In the genomic region with DNA sequence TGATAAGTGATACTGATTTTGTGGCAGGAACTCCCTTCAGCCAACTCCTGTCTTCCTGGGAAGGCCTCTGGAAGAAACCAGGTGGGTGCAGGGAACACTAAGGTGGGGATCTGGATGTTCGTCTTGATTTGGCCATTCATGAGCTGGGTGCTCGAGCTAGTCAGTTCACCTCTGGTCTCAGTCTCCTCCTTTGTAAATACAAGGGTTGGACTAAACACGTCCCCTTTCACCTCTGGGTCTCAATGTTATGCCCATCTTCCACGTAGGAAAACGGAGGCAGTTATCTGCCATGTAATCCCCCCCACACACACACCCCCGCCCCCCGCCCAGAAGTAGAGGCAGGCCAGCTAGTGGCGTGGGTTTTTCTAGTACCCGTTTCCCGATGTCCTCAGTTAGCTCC, we compare ENCODE assay signal across 17 cellular contexts. TPM values are rescaled to one million over a fixed set of nuclear protein-coding genes. Genes with fewer than 3 reads are reported as not detected.
DNase-seq lines count a peak whose midpoint lies in the region; ATAC-seq, FAIRE-seq and TF ChIP-seq lines count a peak whose summit lies in the region.
"Had no signal": no experiment of that assay in that cellular context is flagged by ENCODE, and none has a peak within 500 bp of the region (broad histone marks: within the 10 kb centered on the region; RNA-seq: fewer than 3 reads in every experiment).

No MANE protein-coding gene starts in this region.

- peak; percentile 32 for ATAC-seq in HepG2
- ATAC-seq in right lobe of liver: no peak
- ATAC-seq in HG02571 (IDR thresholded peaks at IDR 0.05; ENCODE audit: unreplicated experiment): no peak

- no peaks in the 10 kb centered on the region for H3K9me2 ChIP-seq in Loucy (replicated peaks; ENCODE audit: low read depth, low read length)

- 0% methylated on average over 3 of the region's 10 CpGs for WGBS in HepG2 (ENCODE audit: low lambda C conversion rate)
- WGBS in right lobe of liver (ENCODE audit: insufficient coverage, low coverage, low lambda C conversion rate, missing lambda C conversion rate): 69% methylated on average over 5 of the region's 10 CpGs
- 86 to 100% methylated on average over 1 to 8 of the region's 10 CpGs for WGBS in endodermal cell (ENCODE audit: insufficient coverage in 1 of 2, insufficient read length in 1 of 2), 2 experiments

- H3K36me3 Mint-ChIP-seq in endodermal cell (ENCODE audit: low read depth) (no peaks in the 10 kb centered on the region), type B pancreatic cell (no peaks in the 10 kb centered on the region), HFFc6 (ENCODE audit: low read depth) (no peaks in the 10 kb centered on the region), endothelial cell (ENCODE audit: low read depth, unreplicated experiment) (no peaks in the 10 kb centered on the region)

- H4K20me1 ChIP-seq in HepG2 (ENCODE audit: insufficient read depth, low read length) (no peaks in the 10 kb centered on the region), Loucy (ENCODE audit: insufficient read depth, low read length, poor library complexity, severe bottlenecking) (no peaks in the 10 kb centered on the region)
- H4K20me1 ChIP-seq: BLaER1 had no signal

- no peaks in the 10 kb centered on the region for H3F3A ChIP-seq in Loucy (ENCODE audit: low read depth)

- H3K79me2 ChIP-seq in HepG2 (ENCODE audit: insufficient read depth, low read length) (no peaks in the 10 kb centered on the region), Loucy (ENCODE audit: insufficient read depth, low read length) (no peaks in the 10 kb centered on the region)

- H3K9ac ChIP-seq in HepG2 (ENCODE audit: insufficient read depth, low read depth, low read length): peak overlapping the region; percentile 46
- H3K9ac ChIP-seq in Loucy (ENCODE audit: low read depth, low read length, poor library complexity, severe bottlenecking): no peak overlapping the region
- no peak overlapping the region for H3K9ac ChIP-seq in endodermal cell (ENCODE audit: extremely low read depth, low read length, poor library complexity, severe bottlenecking)

- H3K9me3 ChIP-seq in HepG2 (ENCODE audit: low read length) (no peaks in the 10 kb centered on the region), right lobe of liver (no peaks in the 10 kb centered on the region), Loucy (ENCODE audit: insufficient read depth, low read depth, low read length) (no peaks in the 10 kb centered on the region), endodermal cell (ENCODE audit: control insufficient read depth, low read length) (no peaks in the 10 kb centered on the region)
- H3K9me3 ChIP-seq: ascending aorta, BLaER1, esophagus muscularis mucosa, heart left ventricle had no signal

- no peak for TF ChIP-seq CTCF in HepG2 (CRISPR knock-in tag; IDR thresholded peaks at IDR 0.05)
- no peak for TF ChIP-seq CTCF in right lobe of liver (IDR thresholded peaks at IDR 0.05)
- TF ChIP-seq CTCF in Loucy (conservative IDR thresholded peaks at IDR 0.05; ENCODE audit: low read length): no peak
- no peak for TF ChIP-seq CTCF in endodermal cell (conservative IDR thresholded peaks at IDR 0.05)
- TF ChIP-seq CTCF in type B pancreatic cell (conservative IDR thresholded peaks at IDR 0.05): no peak
- no peak for TF ChIP-seq CTCF in HFFc6 (IDR thresholded peaks at IDR 0.05)
- no peak for TF ChIP-seq CTCF in endothelial cell (IDR thresholded peaks at IDR 0.05; ENCODE audit: unreplicated experiment)

- H3K27ac Mint-ChIP-seq in endodermal cell (no peak overlapping the region), type B pancreatic cell (peak overlapping the region; percentile 56), HFFc6 (no peak overlapping the region), endothelial cell (ENCODE audit: unreplicated experiment) (no peak overlapping the region)

- intact Hi-C loops in HepG2 (cut with micrococcal nuclease; ENCODE audit: unreplicated experiment): loop anchor here (5.0 to 10.0 kb wide), 2 partner anchors 211 to 281 kb away; no protein-coding TSS in a partner anchor
- intact Hi-C loops in right lobe of liver (cut with DNase I): no loop called here

- in situ Hi-C loops in HepG2 (cut with HindIII; ENCODE audit: extremely low pct_ligation_motif_present, low pct_unique_long_range_greater_than_20kb): loop anchor here (10.0 kb wide), 1 partner anchor 251 kb away; the partner anchor contains the start of gene CDKL5

- H3K27me3 ChIP-seq in HepG2 (ENCODE audit: control insufficient read depth in 1 of 2, insufficient read depth in 2 of 2, low read length in 2 of 2): no peaks in the 10 kb centered on the region
- H3K27me3 ChIP-seq in right lobe of liver: no peaks in the 10 kb centered on the region
- H3K27me3 ChIP-seq in Loucy (ENCODE audit: insufficient read depth, low read length, poor library complexity, severe bottlenecking): no peaks in the 10 kb centered on the region
- no peaks in the 10 kb centered on the region for H3K27me3 ChIP-seq in endodermal cell (ENCODE audit: control insufficient read depth, insufficient read depth, low read length, poor library complexity, severe bottlenecking)
- H3K27me3 ChIP-seq: ascending aorta had no signal

- H3K4me3 ChIP-seq in HepG2 (replicated peaks in 1 of 3; ENCODE audit: insufficient read depth in 1 of 3, low read depth in 2 of 3, low read length in 3 of 3) (peak overlapping the region; percentile 50 to 78 (median 72)), right lobe of liver (no peak overlapping the region), Loucy (ENCODE audit: low read length, poor library complexity, severe bottlenecking) (no peak overlapping the region), endodermal cell (ENCODE audit: low read length) (no peak overlapping the region)

- POLR2A ChIA-PET in HepG2 (lab: Yijun Ruan, JAX): interaction anchor here (0.8 kb wide), 1 partner anchor 45 kb away, joined by 4 read pairs; no protein-coding TSS in a partner anchor

- CTCF ChIA-PET in HepG2 (lab: Yijun Ruan, JAX; ENCODE audit: low intra/inter-chr PET ratio, low total read pairs): interaction anchor here (1.1 kb wide), 1 partner anchor 59 kb away, joined by 3 read pairs; no protein-coding TSS in a partner anchor

- H3K4me1 ChIP-seq in HepG2 (ENCODE audit: insufficient read depth, low read length): peaks cover 13% of the 10 kb centered on the region
- no peaks in the 10 kb centered on the region for H3K4me1 ChIP-seq in right lobe of liver
- H3K4me1 ChIP-seq in Loucy (ENCODE audit: insufficient read depth, low read length, poor library complexity, severe bottlenecking): no peaks in the 10 kb centered on the region
- H3K4me1 ChIP-seq in endodermal cell (ENCODE audit: control insufficient read depth, insufficient read depth, low read length): no peaks in the 10 kb centered on the region
- H3K4me1 ChIP-seq: ascending aorta, BLaER1, heart left ventricle had no signal

- TF ChIP-seq POLR2A in HepG2 (IDR thresholded peaks at IDR 0.05; ENCODE audit: insufficient read depth in 1 of 2, low read depth in 2 of 2, low read length in 2 of 2): no peak
- no peak for TF ChIP-seq POLR2A in right lobe of liver (IDR thresholded peaks at IDR 0.05)

- H3K27me3 Mint-ChIP-seq in endodermal cell (ENCODE audit: insufficient read depth): no peaks in the 10 kb centered on the region
- no peaks in the 10 kb centered on the region for H3K27me3 Mint-ChIP-seq in type B pancreatic cell
- H3K27me3 Mint-ChIP-seq in HFFc6 (ENCODE audit: insufficient read depth): peaks cover 6% of the 10 kb centered on the region
- H3K27me3 Mint-ChIP-seq in endothelial cell (ENCODE audit: unreplicated experiment): peaks cover 7% of the 10 kb centered on the region

- no TSS peak for BruUV-seq in HepG2 (replicated peaks; lab: Mats Ljungman, UMichigan)

- peak; percentile 40 for FAIRE-seq in HepG2 (lab: Jason Lieb, UNC)

- peak overlapping the region; percentile 62 for H3K4me3 Mint-ChIP-seq in endodermal cell
- H3K4me3 Mint-ChIP-seq in type B pancreatic cell: peak overlapping the region; percentile 73
- H3K4me3 Mint-ChIP-seq in HFFc6: no peak overlapping the region
- no peak overlapping the region for H3K4me3 Mint-ChIP-seq in endothelial cell (ENCODE audit: unreplicated experiment)

- H2AFZ ChIP-seq in HepG2 (ENCODE audit: low read length): no peak overlapping the region
- H2AFZ ChIP-seq in Loucy (ENCODE audit: low read length): no peak overlapping the region

- TF ChIP-seq EP300 in HepG2 (IDR thresholded peaks at IDR 0.05; ENCODE audit: low read depth in 2 of 2, low read length in 2 of 2) (no peak), HepG2 (CRISPR knock-in tag; IDR thresholded peaks at IDR 0.05; ENCODE audit: borderline replicate concordance) (no peak)

- H3K27ac ChIP-seq in HepG2 (ENCODE audit: extremely low read length, insufficient read depth, low read length) (no peak overlapping the region), right lobe of liver (no peak overlapping the region), endodermal cell (ENCODE audit: low read depth, low read length) (no peak overlapping the region)

- DNase-seq in HepG2 (ENCODE audit: low spot score) (no peak), right lobe of liver (no peak), endodermal cell (peak; percentile 47), type B pancreatic cell (ENCODE audit: extremely low spot score, unreplicated experiment) (no peak), HFFc6 (no peak), endothelial cell (ENCODE audit: low spot score) (no peak)
- DNase-seq: HCEC 1CT, midbrain, OCI-M1 had no signal

- H3K4me1 Mint-ChIP-seq in endodermal cell (peaks cover 3% of the 10 kb centered on the region), type B pancreatic cell (ENCODE audit: unreplicated experiment) (no peaks in the 10 kb centered on the region), HFFc6 (ENCODE audit: low read depth) (no peaks in the 10 kb centered on the region), endothelial cell (ENCODE audit: unreplicated experiment) (peaks cover 4% of the 10 kb centered on the region)

- TF ChIP-seq RAD21 in HepG2 (CRISPR knock-in tag; IDR thresholded peaks at IDR 0.05): no peak

- H3K4me2 ChIP-seq in HepG2 (ENCODE audit: low read depth, low read length): peak overlapping the region; percentile 88
- H3K4me2 ChIP-seq in Loucy (ENCODE audit: low read depth, low read length, poor library complexity, severe bottlenecking): peak overlapping the region; percentile 74

- H3K36me3 ChIP-seq in HepG2 (replicated peaks in 1 of 2; ENCODE audit: control insufficient read depth in 1 of 2, insufficient read depth in 2 of 2, low read length in 2 of 2) (no peaks in the 10 kb centered on the region), right lobe of liver (no peaks in the 10 kb centered on the region), Loucy (ENCODE audit: insufficient read depth, low read length) (no peaks in the 10 kb centered on the region), endodermal cell (ENCODE audit: control insufficient read depth, insufficient read depth, low read length) (no peaks in the 10 kb centered on the region)
- H3K36me3 ChIP-seq: ascending aorta, BLaER1, esophagus muscularis mucosa, heart left ventricle had no signal

- peaks cover 43% of the 10 kb centered on the region for H3K9me3 Mint-ChIP-seq in endodermal cell
- no peaks in the 10 kb centered on the region for H3K9me3 Mint-ChIP-seq in type B pancreatic cell
- H3K9me3 Mint-ChIP-seq in HFFc6: no peaks in the 10 kb centered on the region
- no peaks in the 10 kb centered on the region for H3K9me3 Mint-ChIP-seq in endothelial cell (ENCODE audit: unreplicated experiment)

RNA-seq across cellular contexts. Expression of gene RS1, which starts 4.1 kb away (rescaled TPM):
- total RNA-seq in HepG2 (2016; rRNA removed; fragmentation: Illumina TruSeq; extraction: Trizol) (not detected in 2 replicates), right lobe of liver (not detected), endodermal cell (not detected), type B pancreatic cell (ENCODE audit: low replicate concordance) (0.14 TPM in 1 of 2 replicates, not detected in the other), endothelial cell (ENCODE audit: unreplicated experiment) (not detected)
- not detected in 2 replicates for total RNA-seq in HepG2 (2016; cell fraction: cytosol; rRNA removed; fragmentation: Illumina TruSeq; extraction: Trizol; ENCODE audit: low read depth)
- not detected in 2 replicates for total RNA-seq in HepG2 (2016; cell fraction: insoluble cytoplasmic fraction; rRNA removed; fragmentation: Illumina TruSeq; extraction: Trizol)
- not detected in 2 replicates for total RNA-seq in HepG2 (2016; cell fraction: membrane; rRNA removed; fragmentation: Illumina TruSeq; extraction: Trizol)
- total RNA-seq in HepG2 (2016; cell fraction: nucleus; rRNA removed; fragmentation: Illumina TruSeq; extraction: Trizol): not detected in 2 replicates
- polyA plus RNA-seq in HepG2 (2011; rRNA removed): not detected in 2 replicates
- polyA plus RNA-seq in HepG2 (2011; cell fraction: cytosol; rRNA removed): not detected in 2 replicates
- polyA plus RNA-seq in HepG2 (2011; cell fraction: nucleus; rRNA removed): not detected in 2 replicates
- polyA plus RNA-seq in HepG2 (2012): not detected in 2 replicates
- polyA plus RNA-seq in HepG2 (2016; cell fraction: cytosol; fragmentation: Illumina TruSeq; extraction: Trizol; ENCODE audit: low read depth): not detected in 2 replicates
- not detected in 2 replicates for polyA plus RNA-seq in HepG2 (2016; cell fraction: insoluble cytoplasmic fraction; fragmentation: Illumina TruSeq; extraction: Trizol; ENCODE audit: low read depth)
- not detected in 2 replicates for polyA plus RNA-seq in HepG2 (2016; cell fraction: membrane; fragmentation: Illumina TruSeq; extraction: Trizol; ENCODE audit: low read depth)
- not detected in 2 replicates for polyA plus RNA-seq in HepG2 (2016; cell fraction: nucleus; fragmentation: Illumina TruSeq; extraction: Trizol; ENCODE audit: insufficient read depth, low read depth)
- polyA minus RNA-seq in HepG2 (2011; rRNA and poly(A)+ RNA removed; ENCODE audit: low replicate concordance): not detected in 2 replicates
- polyA minus RNA-seq in HepG2 (2011; cell fraction: cytosol; rRNA and poly(A)+ RNA removed): not detected in 2 replicates
- polyA minus RNA-seq in HepG2 (2011; cell fraction: nucleus; rRNA and poly(A)+ RNA removed): not detected in 2 replicates
- polyA plus RNA-seq in endodermal cell (2013, experiment 1 of 2): not detected
- polyA plus RNA-seq in endodermal cell (2013, experiment 2 of 2): not detected
- total RNA-seq in HFFc6 (2021; fragmentation: NEBNext Ultra II Directional; extraction: Animal tissue kit (Norgen Biotek cat#: 25700)): not detected
- total RNA-seq: ascending aorta, Daoy, dermis microvascular lymphatic vessel endothelial cell, esophagus muscularis mucosa, heart left ventricle had no signal
- polyA plus RNA-seq: heart left ventricle had no signal

RNA-seq across cellular contexts. Expression of gene PPEF1, which starts 31.4 kb away (rescaled TPM):
- total RNA-seq in HepG2 (2016; rRNA removed; fragmentation: Illumina TruSeq; extraction: Trizol): not detected in 2 replicates
- total RNA-seq in HepG2 (2016; cell fraction: cytosol; rRNA removed; fragmentation: Illumina TruSeq; extraction: Trizol; ENCODE audit: low read depth): not detected in 2 replicates
- not detected in 2 replicates for total RNA-seq in HepG2 (2016; cell fraction: insoluble cytoplasmic fraction; rRNA removed; fragmentation: Illumina TruSeq; extraction: Trizol)
- total RNA-seq in HepG2 (2016; cell fraction: membrane; rRNA removed; fragmentation: Illumina TruSeq; extraction: Trizol): not detected in 2 replicates
- total RNA-seq in HepG2 (2016; cell fraction: nucleus; rRNA removed; fragmentation: Illumina TruSeq; extraction: Trizol): not detected in 2 replicates
- not detected in 2 replicates for polyA plus RNA-seq in HepG2 (2011; rRNA removed)
- not detected in 2 replicates for polyA plus RNA-seq in HepG2 (2011; cell fraction: cytosol; rRNA removed)
- 0.05 TPM in 1 of 2 replicates, not detected in the other for polyA plus RNA-seq in HepG2 (2011; cell fraction: nucleus; rRNA removed)
- polyA plus RNA-seq in HepG2 (2012): not detected in 2 replicates
- not detected in 2 replicates for polyA plus RNA-seq in HepG2 (2016; cell fraction: cytosol; fragmentation: Illumina TruSeq; extraction: Trizol; ENCODE audit: low read depth)
- polyA plus RNA-seq in HepG2 (2016; cell fraction: insoluble cytoplasmic fraction; fragmentation: Illumina TruSeq; extraction: Trizol; ENCODE audit: low read depth): not detected in 2 replicates
- polyA plus RNA-seq in HepG2 (2016; cell fraction: membrane; fragmentation: Illumina TruSeq; extraction: Trizol; ENCODE audit: low read depth): not detected in 2 replicates
- polyA plus RNA-seq in HepG2 (2016; cell fraction: nucleus; fragmentation: Illumina TruSeq; extraction: Trizol; ENCODE audit: insufficient read depth, low read depth): not detected in 2 replicates
- polyA minus RNA-seq in HepG2 (2011; rRNA and poly(A)+ RNA removed; ENCODE audit: low replicate concordance): 1.0 TPM in 1 of 2 replicates, not detected in the other
- not detected in 2 replicates for polyA minus RNA-seq in HepG2 (2011; cell fraction: cytosol; rRNA and poly(A)+ RNA removed)
- not detected in 2 replicates for polyA minus RNA-seq in HepG2 (2011; cell fraction: nucleus; rRNA and poly(A)+ RNA removed)
- not detected for total RNA-seq in right lobe of liver
- total RNA-seq in endodermal cell: 1 to 10 TPM in 1 of 2 donors, under 1 TPM in 1; 0.81 to 4.4 TPM
- 0.78 TPM for polyA plus RNA-seq in endodermal cell (2013, experiment 1 of 2)
- polyA plus RNA-seq in endodermal cell (2013, experiment 2 of 2): 1.4 TPM
- total RNA-seq in type B pancreatic cell (ENCODE audit: low replicate concordance): 0.26 and 1.6 TPM in 2 replicates
- not detected for total RNA-seq in HFFc6 (2021; fragmentation: NEBNext Ultra II Directional; extraction: Animal tissue kit (Norgen Biotek cat#: 25700))
- total RNA-seq in endothelial cell (ENCODE audit: unreplicated experiment): not detected
- total RNA-seq: ascending aorta, dermis microvascular lymphatic vessel endothelial cell had no signal

Comparison
In these comparisons a context has a peak if more than half of its experiments do, and no peak if none do; other contexts are left out.
1. H3K4me3 ChIP-seq: peak in HepG2 (3 of 3); none in right lobe of liver (0 of 3), Loucy (single experiment) and endodermal cell (single experiment).
2. H3K4me3 Mint-ChIP-seq: peak in endodermal cell (single experiment) and type B pancreatic cell (single experiment); none in HFFc6 (single experiment) and endothelial cell (single experiment).